8 cellular contexts compared by ENCODE assay signal in genomic region chr9:130713286-130713975, GRCh38. TPM values are rescaled to one million over a fixed set of nuclear protein-coding genes. Genes with fewer than 3 reads are reported as not detected.
DNase-seq lines count a peak whose midpoint lies in the region; ATAC-seq and TF ChIP-seq lines count a peak whose summit lies in the region.

No MANE protein-coding gene starts in this region.

- H3K4me1 Mint-ChIP-seq in activated naive CD8-positive, alpha-beta T cell treated with anti-CD3 and anti-CD28 coated beads for 36 hours = peaks cover 30% of the 10 kb centered on the region

- H3K9me3 ChIP-seq in DND-41 (ENCODE audit: insufficient read depth, low read length, severe bottlenecking) = no peaks in the 10 kb centered on the region

- no peaks in the 10 kb centered on the region for H3K27me3 Mint-ChIP-seq in activated naive CD8-positive, alpha-beta T cell treated with anti-CD3 and anti-CD28 coated beads for 36 hours

- H3K27ac ChIP-seq in DND-41 (ENCODE audit: low read length) (peak overlapping the region; percentile 82), rectal smooth muscle tissue (ENCODE audit: low read depth, low read length) (peak overlapping the region; percentile 92)

- peak; percentile 19 for TF ChIP-seq CTCF in DND-41 (IDR thresholded peaks at IDR 0.05; ENCODE audit: borderline replicate concordance, extremely low read depth, low read length, poor library complexity, severe bottlenecking)

- H4K20me1 ChIP-seq in DND-41 (ENCODE audit: insufficient read depth, low read length) = no peaks in the 10 kb centered on the region

- H3K36me3 Mint-ChIP-seq in activated naive CD8-positive, alpha-beta T cell treated with anti-CD3 and anti-CD28 coated beads for 36 hours = no peaks in the 10 kb centered on the region

- H3K4me1 ChIP-seq in DND-41 (ENCODE audit: insufficient read depth, low read length) (peaks cover 45% of the 10 kb centered on the region), rectal smooth muscle tissue (ENCODE audit: control insufficient read depth, insufficient read depth, low read length) (peaks cover 6% of the 10 kb centered on the region)

- H3K27me3 ChIP-seq in DND-41 (ENCODE audit: insufficient read depth, low read length, poor library complexity) (no peaks in the 10 kb centered on the region), rectal smooth muscle tissue (ENCODE audit: control insufficient read depth, insufficient read depth, low read length) (no peaks in the 10 kb centered on the region)

- H3K36me3 ChIP-seq in DND-41 (ENCODE audit: insufficient read depth, low read length) = no peaks in the 10 kb centered on the region
- H3K36me3 ChIP-seq in rectal smooth muscle tissue (ENCODE audit: control insufficient read depth, insufficient read depth, low read length) = no peaks in the 10 kb centered on the region

- DNase-seq in DND-41 = peak; percentile 15
- no peak for DNase-seq in activated naive CD8-positive, alpha-beta T cell treated with anti-CD3 and anti-CD28 coated beads for 36 hours
- no peak for DNase-seq in left ventricle myocardium superior
- DNase-seq in NCI-H526 treated with DMSO at 0.1 percent for 48 hours (lab: John Stamatoyannopoulos, UW) = no peak
- DNase-seq in NCI-H2227 treated with DMSO at 0.1 percent for 48 hours (lab: John Stamatoyannopoulos, UW) = no peak

- H3K4me3 ChIP-seq in DND-41 (ENCODE audit: low read depth in 1 of 2, low read length in 2 of 2) (peak overlapping the region; percentile 54 to 68; a peak in 3 of 4 replicates), rectal smooth muscle tissue (ENCODE audit: low read length) (peak overlapping the region; percentile 83)

- H3K9ac ChIP-seq in DND-41 (ENCODE audit: low read depth, low read length) = peak overlapping the region; percentile 84
- H3K9ac ChIP-seq in rectal smooth muscle tissue (ENCODE audit: low read length) = peak overlapping the region; percentile 88

- no peaks in the 10 kb centered on the region for H3K9me3 Mint-ChIP-seq in activated naive CD8-positive, alpha-beta T cell treated with anti-CD3 and anti-CD28 coated beads for 36 hours

- H3K79me2 ChIP-seq in DND-41 (ENCODE audit: insufficient read depth, low read length) = peaks cover 49% of the 10 kb centered on the region

- no peak for ATAC-seq in DND-41 (ENCODE audit: insufficient read depth, low read depth)
- ATAC-seq in HG03354 (IDR thresholded peaks at IDR 0.05; ENCODE audit: poor library complexity, severe bottlenecking, unreplicated experiment) = peak; percentile 13
- peak; percentile 8 for ATAC-seq in left ventricle myocardium superior
- no peak for ATAC-seq in GM21526 (IDR thresholded peaks at IDR 0.05; ENCODE audit: low FRiP score, unreplicated experiment)

- H2AFZ ChIP-seq in DND-41 (ENCODE audit: low read depth, low read length) = peak overlapping the region; percentile 84

- H3K27ac Mint-ChIP-seq in activated naive CD8-positive, alpha-beta T cell treated with anti-CD3 and anti-CD28 coated beads for 36 hours = peak overlapping the region; percentile 80

- H3K4me2 ChIP-seq in DND-41 (ENCODE audit: insufficient read depth, low read length) = peak overlapping the region; percentile 84

- peak overlapping the region; percentile 93 for H3K4me3 Mint-ChIP-seq in activated naive CD8-positive, alpha-beta T cell treated with anti-CD3 and anti-CD28 coated beads for 36 hours

- intact Hi-C loops in left ventricle myocardium superior (cut with micrococcal nuclease) = no loop called here

RNA-seq across cellular contexts. Expression of gene EXOSC2, which starts 19.9 kb away (rescaled TPM):
- total RNA-seq in activated naive CD8-positive, alpha-beta T cell treated with anti-CD3 and anti-CD28 coated beads for 36 hours = 100 to 1,000 TPM in 1 of 2 experiments, 10 to 100 TPM in 1; 96.4 to 101 TPM
- 12.5 TPM for total RNA-seq in left ventricle myocardium superior

RNA-seq across cellular contexts. Expression of gene PRDM12, which starts 49.0 kb away (rescaled TPM):
- not detected for total RNA-seq in activated naive CD8-positive, alpha-beta T cell treated with anti-CD3 and anti-CD28 coated beads for 36 hours
- not detected for total RNA-seq in left ventricle myocardium superior

Comparison
In these comparisons a context has a peak if more than half of its experiments do, and no peak if none do; other contexts are left out.
1. ATAC-seq: peak in HG03354 (single experiment) and left ventricle myocardium superior (single experiment); none in DND-41 (single experiment) and GM21526 (single experiment).